ENCODE assay signal across 5 cellular contexts in genomic region chr5:19352120-19352519, GRCh38.
"Had no signal": no experiment of that assay in that cellular context is flagged by ENCODE, and none has a peak within 500 bp of the region (broad histone marks: within the 10 kb centered on the region; RNA-seq: fewer than 3 reads in every experiment).

No MANE protein-coding gene starts in this region.

- DNase-seq: GOT3, H9, HCEC 1CT, KG1 had no signal

- H3K27ac ChIP-seq: HL-60 had no signal
